In the genomic region with DNA sequence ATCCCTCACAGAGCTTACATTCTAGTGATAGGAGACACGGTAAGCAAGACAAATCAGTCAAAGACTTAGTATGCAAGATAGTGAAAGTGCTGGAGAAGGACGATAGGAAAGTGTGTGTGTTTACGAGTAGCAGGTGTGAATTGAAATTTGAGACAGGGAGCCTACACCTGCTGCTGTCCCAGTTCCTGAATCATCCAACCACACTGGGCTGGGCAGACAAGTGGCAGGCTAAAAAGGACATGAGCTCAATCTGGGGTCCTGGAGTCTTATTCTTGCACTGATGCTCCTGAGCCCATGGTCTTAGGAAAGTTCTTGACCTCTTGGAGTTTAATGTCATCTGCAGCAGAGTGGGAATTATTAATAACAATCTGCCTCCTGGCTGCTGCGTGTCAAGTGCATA, we compare ENCODE assay signal across 19 cellular contexts. TPM values are rescaled to one million over a fixed set of nuclear protein-coding genes. Genes with fewer than 3 reads are reported as not detected.
DNase-seq lines count a peak whose midpoint lies in the region; ATAC-seq, FAIRE-seq and TF ChIP-seq lines count a peak whose summit lies in the region.
"Had no signal": no experiment of that assay in that cellular context is flagged by ENCODE, and none has a peak within 500 bp of the region (broad histone marks: within the 10 kb centered on the region; RNA-seq: fewer than 3 reads in every experiment).

No MANE protein-coding gene starts in this region.

- H2BK15ac ChIP-seq in H9 (ENCODE audit: low read depth, low read length): no peak overlapping the region

- H2BK120ac ChIP-seq in H9 (ENCODE audit: low read depth, low read length, poor library complexity, severe bottlenecking): no peak overlapping the region

- no peaks in the 10 kb centered on the region for H3K79me1 ChIP-seq in H9 (ENCODE audit: insufficient read depth, low read depth, low read length, poor library complexity, severe bottlenecking)

- DNase-seq in activated effector memory CD4-positive, alpha-beta T cell treated with anti-CD3 and anti-CD28 coated beads, Interleukin-2, amount 50 U/mL, for 16 hours: peak; percentile 2
- no peak for DNase-seq in activated effector memory CD4-positive, alpha-beta T cell treated with Interleukin-2 at 50 U/mL for 16 hours
- peak; percentile 17 for DNase-seq in NCI-H2196 treated with DMSO at 0.1 percent for 48 hours (lab: John Stamatoyannopoulos, UW; ENCODE audit: unreplicated experiment)
- DNase-seq in K562 (ENCODE audit: extremely low read depth in 1 of 4, low spot score in 3 of 4): no peak
- peak; percentile 46 for DNase-seq in small intestine
- no peak for DNase-seq in kidney tubule cell (ENCODE audit: low spot score)
- no peak for DNase-seq in H9
- no peak for DNase-seq in UCSD-AML1 (lab: John Stamatoyannopoulos, UW; ENCODE audit: unreplicated experiment)
- DNase-seq: activated naive CD8-positive, alpha-beta T cell treated with anti-CD3 and anti-CD28 coated beads for 36 hours; activated T-cell treated with anti-CD3 and anti-CD28 coated beads, Interleukin-2, amount 50 U/mL, for 1 hour; cortex of kidney; KBM-7; mammary epithelial cell had no signal

- H3T11ph ChIP-seq in H9 (ENCODE audit: low read length): no peak overlapping the region

- H3K36me3 Mint-ChIP-seq in H9 (ENCODE audit: insufficient read depth in 1 of 3, low read depth in 3 of 3): no peaks in the 10 kb centered on the region
- H3K36me3 Mint-ChIP-seq: activated naive CD8-positive, alpha-beta T cell treated with anti-CD3 and anti-CD28 coated beads for 36 hours; brain had no signal

- H4K5ac ChIP-seq in H9 (ENCODE audit: insufficient read length, low read depth, low read length): no peak overlapping the region

- in situ Hi-C loops in K562 (cut with MboI): no loop called here

- H2BK5ac ChIP-seq in H9 (ENCODE audit: insufficient read length, low read length): no peak overlapping the region

- no peaks in the 10 kb centered on the region for H3K9me1 ChIP-seq in K562 (ENCODE audit: control insufficient read depth, insufficient read depth, low read length)

- POLR2A ChIA-PET in K562 (lab: Yijun Ruan, JAX): interaction anchor here (0.5 kb wide), 1 partner anchor 30 kb away, joined by 3 read pairs; no protein-coding TSS in a partner anchor

- H2BK12ac ChIP-seq in H9 (ENCODE audit: insufficient read length, low read depth, low read length): no peak overlapping the region

- no peak overlapping the region for H3K56ac ChIP-seq in H9 (ENCODE audit: insufficient read length, low read depth, low read length)

- H4K20me1 ChIP-seq in K562 (replicated peaks; ENCODE audit: control insufficient read depth, insufficient read depth, low read length) (peaks cover 5% of the 10 kb centered on the region), H9 (ENCODE audit: control insufficient read depth, insufficient read depth, insufficient read length) (no peaks in the 10 kb centered on the region)

- H3K9ac ChIP-seq in K562 (ENCODE audit: insufficient read depth in 1 of 2, low read depth in 2 of 2, low read length in 2 of 2) (no peak overlapping the region), H9 (ENCODE audit: extremely low read depth, insufficient read length, low read length) (no peak overlapping the region)

- H3K4me1 Mint-ChIP-seq in H9: peaks cover 17 to 22% of the 10 kb centered on the region in 2 experiments
- H3K4me1 Mint-ChIP-seq: activated naive CD8-positive, alpha-beta T cell treated with anti-CD3 and anti-CD28 coated beads for 36 hours had no signal

- H3K18ac ChIP-seq in H9 (ENCODE audit: insufficient read length, low read depth, low read length): no peak overlapping the region

- CTCF ChIA-PET in K562 (lab: Yijun Ruan, JAX; ENCODE audit: low intra/inter-chr PET ratio): no interaction called here

- no peak for TF ChIP-seq CTCF in K562 (IDR thresholded peaks at IDR 0.05 in 2 of 3, conservative IDR thresholded peaks at IDR 0.05 in 1 of 3; ENCODE audit: insufficient read depth in 2 of 3, low read depth in 1 of 3, low read length in 3 of 3)
- no peak for TF ChIP-seq CTCF in H9 (conservative IDR thresholded peaks at IDR 0.05)

- ATAC-seq in K562: no peak
- ATAC-seq: SK-N-SH treated with all-trans-retinoic acid at 6 μM for 48 hours had no signal

- no peak overlapping the region for H2BK20ac ChIP-seq in H9 (ENCODE audit: low read depth, low read length, poor library complexity, severe bottlenecking)

- H3K36me3 ChIP-seq in K562 (ENCODE audit: control insufficient read depth, insufficient read depth, low read length) (no peaks in the 10 kb centered on the region), small intestine (ENCODE audit: control insufficient read depth in 2 of 2, insufficient read depth in 2 of 2, low read length in 2 of 2) (no peaks in the 10 kb centered on the region)

- no peak for TF ChIP-seq POLR2A in K562 (conservative IDR thresholded peaks at IDR 0.05)

- whole genome bisulfite sequencing in K562 (ENCODE audit: insufficient coverage, low coverage, missing lambda C conversion rate): 1% methylated on average over 4 of the region's 4 CpGs
- 18 to 56% (median 29%) methylated on average over 4 of the region's 4 CpGs for WGBS in small intestine, 3 donors
- WGBS in H9 (ENCODE audit: extremely low coverage, insufficient read length, low lambda C conversion rate): no CpG with 5 or more reads among the region's 4 CpGs

- intact Hi-C loops in K562 (cut with micrococcal nuclease): loop anchor here (5.0 kb wide), 1 partner anchor 88 kb away; no protein-coding TSS in a partner anchor

- H3K79me2 ChIP-seq in K562 (ENCODE audit: control insufficient read depth, insufficient read depth, low read length): no peaks in the 10 kb centered on the region
- no peaks in the 10 kb centered on the region for H3K79me2 ChIP-seq in H9 (ENCODE audit: insufficient read depth, low read length)

- H3K9me3 ChIP-seq in K562 (replicated peaks; ENCODE audit: control insufficient read depth, insufficient read depth, low read depth, low read length) (no peaks in the 10 kb centered on the region), small intestine (ENCODE audit: control insufficient read depth, low read depth) (no peaks in the 10 kb centered on the region), H9 (ENCODE audit: control insufficient read depth, low read depth, low read length) (no peaks in the 10 kb centered on the region)

- no peak overlapping the region for H3K14ac ChIP-seq in H9 (ENCODE audit: insufficient read depth, low read length)

- H3K4me1 ChIP-seq in K562 (replicated peaks in 1 of 2; ENCODE audit: control insufficient read depth in 2 of 2, insufficient read depth in 2 of 2, low read length in 2 of 2) (peaks cover 0 to 2% of the 10 kb centered on the region in 2 experiments; a peak in 2 of 5 replicates), small intestine (ENCODE audit: control insufficient read depth in 2 of 2, insufficient read depth in 1 of 2, low read depth in 1 of 2, low read length in 1 of 2) (peaks cover 0 to 6% of the 10 kb centered on the region in 2 donors), H9 (ENCODE audit: insufficient read depth, low read length) (no peaks in the 10 kb centered on the region)

- H3K4me3 ChIP-seq in K562: no peak overlapping the region
- no peak overlapping the region for H3K4me3 ChIP-seq in small intestine (ENCODE audit: low read depth in 1 of 2, low read length in 2 of 2)

- H2AFZ ChIP-seq in K562 (ENCODE audit: low read depth, low read length): no peak overlapping the region
- H2AFZ ChIP-seq in H9 (ENCODE audit: low read length): no peak overlapping the region

- H3K9me3 Mint-ChIP-seq in H9: no peaks in the 10 kb centered on the region; a peak in 1 of 5 replicates
- H3K9me3 Mint-ChIP-seq: activated naive CD8-positive, alpha-beta T cell treated with anti-CD3 and anti-CD28 coated beads for 36 hours; brain; CD4-positive, alpha-beta T cell had no signal

- H4K8ac ChIP-seq in H9 (replicated peaks; ENCODE audit: insufficient read length, low read depth, low read length): no peak overlapping the region

- H3K4me2 ChIP-seq in K562 (ENCODE audit: insufficient read depth, low read length) (no peak overlapping the region), H9 (ENCODE audit: insufficient read depth, insufficient read length, low read length) (no peak overlapping the region)

- no peak overlapping the region for H2AK5ac ChIP-seq in H9 (ENCODE audit: insufficient read length, low read length)

- TF ChIP-seq EP300 in K562 (IDR thresholded peaks at IDR 0.05; ENCODE audit: low read length): no peak

- H3K27me3 Mint-ChIP-seq in H9 (ENCODE audit: low read depth): no peaks in the 10 kb centered on the region
- H3K27me3 Mint-ChIP-seq: activated naive CD8-positive, alpha-beta T cell treated with anti-CD3 and anti-CD28 coated beads for 36 hours; CD4-positive, alpha-beta T cell had no signal

- H3K27me3 ChIP-seq in K562 (ENCODE audit: control insufficient read depth in 2 of 2, insufficient read depth in 2 of 2, low read length in 2 of 2) (peaks cover 42 to 65% of the 10 kb centered on the region in 2 experiments), small intestine (ENCODE audit: control insufficient read depth in 2 of 2, insufficient read depth in 2 of 2, low read length in 2 of 2) (no peaks in the 10 kb centered on the region), H9 (ENCODE audit: insufficient read depth, low read length) (no peaks in the 10 kb centered on the region)

- H3K27ac ChIP-seq in K562 (ENCODE audit: extremely low read depth, low read depth, low read length) (no peak overlapping the region), small intestine (ENCODE audit: low read depth in 1 of 2, low read length in 1 of 2) (peak overlapping the region in 1 of 2 donors; percentile 72), H9 (ENCODE audit: insufficient read length, low read depth, low read length) (no peak overlapping the region)

- no peak overlapping the region for H4K91ac ChIP-seq in H9 (ENCODE audit: insufficient read length, low read depth, low read length)

- H3K27ac Mint-ChIP-seq in H9: no peak overlapping the region
- H3K27ac Mint-ChIP-seq: activated naive CD8-positive, alpha-beta T cell treated with anti-CD3 and anti-CD28 coated beads for 36 hours; brain; CD4-positive, alpha-beta T cell had no signal

- no peak overlapping the region for H3K23ac ChIP-seq in H9 (ENCODE audit: insufficient read length, low read depth, low read length)

- H3K4me3 Mint-ChIP-seq in H9: no peak overlapping the region
- H3K4me3 Mint-ChIP-seq: activated naive CD8-positive, alpha-beta T cell treated with anti-CD3 and anti-CD28 coated beads for 36 hours; brain; CD4-positive, alpha-beta T cell had no signal

- no peak for TF ChIP-seq RAD21 in K562 (CRISPR knock-in tag; conservative IDR thresholded peaks at IDR 0.05 in 1 of 2, IDR thresholded peaks at IDR 0.05 in 1 of 2)

- BruUV-seq in K562 (replicated peaks; lab: Mats Ljungman, UMichigan): no TSS peak

- H3K4ac ChIP-seq in H9 (ENCODE audit: low read depth, low read length): no peak overlapping the region

- H3K23me2 ChIP-seq in H9 (ENCODE audit: insufficient read length, low read depth, low read length, poor library complexity, severe bottlenecking): no peaks in the 10 kb centered on the region

- FAIRE-seq in K562 (lab: Jason Lieb, UNC) (no peak), small intestine (lab: Jason Lieb, UNC) (no peak)

RNA-seq across cellular contexts. Expression of a gene that starts 16.2 kb away (rescaled TPM):
- total RNA-seq in K562 (2011; cell fraction: chromatin; rRNA removed; ENCODE audit: low replicate concordance): not detected in 2 replicates
- not detected in 2 replicates for total RNA-seq in K562 (2011; cell fraction: nucleolus; rRNA removed)
- total RNA-seq in K562 (2011; cell fraction: nucleoplasm; rRNA removed): not detected in 2 replicates
- total RNA-seq in K562 (2014; rRNA removed): not detected in 2 replicates
- not detected in 2 replicates for total RNA-seq in K562 (2014; rRNA removed; fragmentation: Illumina TruSeq; extraction: Trizol)
- total RNA-seq in K562 (2015; rRNA removed; fragmentation: Illumina TruSeq; extraction: Trizol): not detected in 2 replicates
- not detected in 2 replicates for total RNA-seq in K562 (2021)
- not detected in 2 replicates for polyA plus RNA-seq in K562 (2011; rRNA removed)
- polyA plus RNA-seq in K562 (2011; cell fraction: cytosol; rRNA removed): not detected in 2 replicates
- not detected in 2 replicates for polyA plus RNA-seq in K562 (2011; cell fraction: nucleus; rRNA removed)
- polyA plus RNA-seq in K562 (2012): not detected in 2 replicates
- polyA plus RNA-seq in K562 (2014; fragmentation: Illumina TruSeq; extraction: Trizol): not detected in 2 replicates
- polyA plus RNA-seq in K562 (2014; fragmentation: Nextera tagmentation; extraction: Ambion mirVana): not detected
- polyA plus RNA-seq in K562 (2014; rRNA removed): not detected in 2 replicates
- not detected in 2 replicates for polyA minus RNA-seq in K562 (2011; rRNA and poly(A)+ RNA removed)
- polyA minus RNA-seq in K562 (2011; cell fraction: cytosol; rRNA and poly(A)+ RNA removed): not detected in 2 replicates
- polyA minus RNA-seq in K562 (2011; cell fraction: nucleus; rRNA and poly(A)+ RNA removed): not detected in 2 replicates
- polyA plus RNA-seq in small intestine: under 1 TPM in 1 of 3 donors, not detected in 2; 0.01 TPM
- total RNA-seq in H9 (2021): not detected in 2 replicates
- total RNA-seq: activated naive CD8-positive, alpha-beta T cell treated with anti-CD3 and anti-CD28 coated beads for 36 hours; CD4-positive, alpha-beta T cell; epithelial cell of proximal tubule; mammary epithelial cell; renal cortical epithelial cell had no signal
- polyA plus RNA-seq: mammary epithelial cell, neural cell had no signal

RNA-seq across cellular contexts. Expression of a gene that starts 19.7 kb away (rescaled TPM):
- 0.30 TPM in 1 of 2 replicates, not detected in the other for total RNA-seq in K562 (2011; cell fraction: chromatin; rRNA removed; ENCODE audit: low replicate concordance)
- 0.13 and 0.33 TPM in 2 replicates for total RNA-seq in K562 (2011; cell fraction: nucleolus; rRNA removed)
- total RNA-seq in K562 (2011; cell fraction: nucleoplasm; rRNA removed): not detected in 2 replicates
- not detected in 2 replicates for total RNA-seq in K562 (2014; rRNA removed)
- total RNA-seq in K562 (2014; rRNA removed; fragmentation: Illumina TruSeq; extraction: Trizol): not detected in 2 replicates
- total RNA-seq in K562 (2015; rRNA removed; fragmentation: Illumina TruSeq; extraction: Trizol): 0.04 TPM in 1 of 2 replicates, not detected in the other
- total RNA-seq in K562 (2021): 0.07 and 0.11 TPM in 2 replicates
- 0.04 and 0.08 TPM in 2 replicates for polyA plus RNA-seq in K562 (2011; rRNA removed)
- 0.01 and 0.15 TPM in 2 replicates for polyA plus RNA-seq in K562 (2011; cell fraction: cytosol; rRNA removed)
- 0.13 TPM in 1 of 2 replicates, not detected in the other for polyA plus RNA-seq in K562 (2011; cell fraction: nucleus; rRNA removed)
- polyA plus RNA-seq in K562 (2012): 0.05 TPM in 1 of 2 replicates, not detected in the other
- polyA plus RNA-seq in K562 (2014; fragmentation: Illumina TruSeq; extraction: Trizol): 0.09 TPM in 1 of 2 replicates, not detected in the other
- polyA plus RNA-seq in K562 (2014; fragmentation: Nextera tagmentation; extraction: Ambion mirVana): under 1 TPM in 1 of 2 experiments, not detected in 1; 0.03 TPM
- polyA plus RNA-seq in K562 (2014; rRNA removed): 0.04 TPM in 1 of 2 replicates, not detected in the other
- 0.14 TPM in 1 of 2 replicates, not detected in the other for polyA minus RNA-seq in K562 (2011; rRNA and poly(A)+ RNA removed)
- not detected in 2 replicates for polyA minus RNA-seq in K562 (2011; cell fraction: cytosol; rRNA and poly(A)+ RNA removed)
- polyA minus RNA-seq in K562 (2011; cell fraction: nucleus; rRNA and poly(A)+ RNA removed): 0.11 and 0.13 TPM in 2 replicates
- 10 to 100 TPM in 2 of 3 donors, 1 to 10 TPM in 1; 5.9 to 40.0 (median 18.4) TPM for polyA plus RNA-seq in small intestine
- 2.9 and 3.2 TPM in 2 replicates for total RNA-seq in H9 (2021)
- total RNA-seq: CD4-positive, alpha-beta T cell had no signal

RNA-seq across cellular contexts. Expression of a gene that starts 42.1 kb away (rescaled TPM):
- 0.21 and 1.00 TPM in 2 replicates for total RNA-seq in K562 (2011; cell fraction: chromatin; rRNA removed; ENCODE audit: low replicate concordance)
- total RNA-seq in K562 (2011; cell fraction: nucleolus; rRNA removed): 1.0 and 1.6 TPM in 2 replicates
- 0.38 and 1.0 TPM in 2 replicates for total RNA-seq in K562 (2011; cell fraction: nucleoplasm; rRNA removed)
- total RNA-seq in K562 (2014; rRNA removed) (0.54 and 0.69 TPM in 2 replicates), K562 (2014; rRNA removed; fragmentation: Illumina TruSeq; extraction: Trizol) (0.18 and 0.22 TPM in 2 replicates), K562 (2015; rRNA removed; fragmentation: Illumina TruSeq; extraction: Trizol) (0.57 and 0.58 TPM in 2 replicates), K562 (2021) (0.11 and 0.27 TPM in 2 replicates), H9 (2021) (not detected in 2 replicates)
- polyA plus RNA-seq in K562 (2011; rRNA removed) (0.08 TPM in 1 of 2 replicates, not detected in the other), K562 (2014; fragmentation: Illumina TruSeq; extraction: Trizol) (0.48 TPM in 2 replicates), K562 (2014; fragmentation: Nextera tagmentation; extraction: Ambion mirVana) (not detected), K562 (2014; rRNA removed) (0.27 and 0.54 TPM in 2 replicates), small intestine (not detected)
- polyA plus RNA-seq in K562 (2011; cell fraction: cytosol; rRNA removed): 0.18 TPM in 1 of 2 replicates, not detected in the other
- 0.08 TPM in 1 of 2 replicates, not detected in the other for polyA plus RNA-seq in K562 (2011; cell fraction: nucleus; rRNA removed)
- 0.60 and 1.8 TPM in 2 replicates for polyA plus RNA-seq in K562 (2012)
- polyA minus RNA-seq in K562 (2011; rRNA and poly(A)+ RNA removed): 0.09 and 0.14 TPM in 2 replicates
- not detected in 2 replicates for polyA minus RNA-seq in K562 (2011; cell fraction: cytosol; rRNA and poly(A)+ RNA removed)
- polyA minus RNA-seq in K562 (2011; cell fraction: nucleus; rRNA and poly(A)+ RNA removed): not detected in 2 replicates
- total RNA-seq: activated naive CD8-positive, alpha-beta T cell treated with anti-CD3 and anti-CD28 coated beads for 36 hours; CD4-positive, alpha-beta T cell; epithelial cell of proximal tubule; mammary epithelial cell; renal cortical epithelial cell had no signal
- polyA plus RNA-seq: mammary epithelial cell, neural cell had no signal

Comparison
In these comparisons a context has a peak if more than half of its experiments do, and no peak if none do; other contexts are left out.
1. DNase-seq: peak in activated effector memory CD4-positive, alpha-beta T cell treated with anti-CD3 and anti-CD28 coated beads, Interleukin-2, amount 50 U/mL, for 16 hours (single experiment), NCI-H2196 treated with DMSO at 0.1 percent for 48 hours (single experiment) and small intestine (single experiment); none in activated effector memory CD4-positive, alpha-beta T cell treated with Interleukin-2 at 50 U/mL for 16 hours (single experiment), K562 (0 of 4), kidney tubule cell (single experiment), H9 (single experiment) and UCSD-AML1 (single experiment).